In genomic region chr3:113531826-113532697, GRCh38 we compare ENCODE assay signal across 8 cellular contexts. TPM values are rescaled to one million over a fixed set of nuclear protein-coding genes. Genes with fewer than 3 reads are reported as not detected.
DNase-seq lines count a peak whose midpoint lies in the region; ATAC-seq and TF ChIP-seq lines count a peak whose summit lies in the region.

TSS of gene SIDT1 (plus strand) at chr3:113532555. CDS start at chr3:113533022, 467 bp downstream.

- TF ChIP-seq CTCF in psoas muscle (IDR thresholded peaks at IDR 0.05): no peak

- H3K4me3 ChIP-seq in BLaER1 (peak within 1 kb of the TSS; percentile 76), psoas muscle (peak within 1 kb of the TSS; percentile 68)

- WGBS in psoas muscle, 3 donors: 11 to 13% (median 13%) methylated on average over 18 of the region's 18 CpGs

- peak within 1 kb of the TSS; percentile 72 for H3K9ac ChIP-seq in BLaER1

- intact Hi-C loops in cardiac septum (cut with DNase I): no loop called here
- intact Hi-C loops in psoas muscle (cut with DNase I): no loop called here

- H3K36me3 ChIP-seq in BLaER1: no peaks in the 10 kb centered on the region
- no peaks in the 10 kb centered on the region for H3K36me3 ChIP-seq in psoas muscle (ENCODE audit: insufficient read depth in 1 of 2, low read depth in 1 of 2)

- TF ChIP-seq POLR2A in GM19193 (IDR thresholded peaks at IDR 0.05; ENCODE audit: extremely low read depth, insufficient read depth, insufficient read length): peak; percentile 66

- ATAC-seq in HG03378 (IDR thresholded peaks at IDR 0.05; ENCODE audit: unreplicated experiment): peak; percentile 74
- ATAC-seq in psoas muscle: peak in 3 of 4 donors; percentile 40 to 72 (median 43)

- DNase-seq in OCI-M1 (lab: John Stamatoyannopoulos, UW) (peak; percentile 21), activated gamma-delta T cell (lab: John Stamatoyannopoulos, UW) (peak; percentile 11), cardiac septum (ENCODE audit: low spot score) (peak; percentile 76), psoas muscle (no peak), 8988T (no peak)

- no peak within 1 kb of the TSS for H3K27ac ChIP-seq in BLaER1
- H3K27ac ChIP-seq in psoas muscle: no peak within 1 kb of the TSS

- H3K9me3 ChIP-seq in BLaER1 (no peaks in the 10 kb centered on the region), psoas muscle (no peaks in the 10 kb centered on the region)

- no peaks in the 10 kb centered on the region for H4K20me1 ChIP-seq in BLaER1

- H3K4me2 ChIP-seq in BLaER1: peak within 1 kb of the TSS; percentile 99

- H3K27me3 ChIP-seq in BLaER1 (peaks cover 17% of the 10 kb centered on the region), psoas muscle (ENCODE audit: insufficient read depth in 3 of 3, low read length in 2 of 3) (peaks cover 0 to 35% (median 2%) of the 10 kb centered on the region in 3 donors)

- peaks cover 29% of the 10 kb centered on the region for H3K4me1 ChIP-seq in BLaER1
- peaks cover 5% of the 10 kb centered on the region for H3K4me1 ChIP-seq in psoas muscle

RNA-seq across cellular contexts. Expression of gene SIDT1, which starts in this region (rescaled TPM):
- 0.89 TPM for total RNA-seq in cardiac septum
- total RNA-seq in psoas muscle: under 1 TPM; 0.08 to 0.48 (median 0.41) TPM
- polyA plus RNA-seq in psoas muscle: under 1 TPM in 2 of 3 donors, not detected in 1; 0.14 to 0.29 TPM

Comparison
In these comparisons a context has a peak if more than half of its experiments do, and no peak if none do; other contexts are left out.
1. Peak in DNase-seq in cardiac septum; RNA of the gene not detected or under 1 TPM.
2. Peak in ATAC-seq and H3K4me3 ChIP-seq in psoas muscle; RNA of the gene not detected or under 1 TPM.
3. DNase-seq: peak in OCI-M1 (single experiment) and activated gamma-delta T cell (single experiment); none in psoas muscle (0 of 2) and 8988T (single experiment).